In the genomic region with DNA sequence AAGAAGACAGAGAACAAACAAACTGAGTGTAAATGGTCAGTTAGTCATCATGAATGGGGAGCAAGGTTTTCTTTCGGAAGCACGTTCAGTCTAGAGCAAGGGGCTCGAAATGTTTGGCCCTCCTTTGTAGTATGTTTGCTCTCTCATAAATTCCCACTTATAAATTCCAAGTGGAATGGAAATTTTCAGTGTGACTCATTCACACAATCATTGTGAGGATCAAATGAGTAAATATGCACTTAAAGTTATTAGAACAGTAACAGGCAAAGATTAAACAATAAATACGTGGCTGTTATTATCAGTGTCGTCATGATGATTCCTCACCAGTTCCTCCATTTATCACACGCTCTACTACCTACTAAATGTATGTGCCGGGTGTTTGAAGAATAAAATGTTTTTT, we compare ENCODE assay signal across 1 cellular context.
TF ChIP-seq lines count a peak whose summit lies in the region.

No MANE protein-coding gene starts in this region.

TF ChIP-seq in A549, 52 proteins besides CTCF, POLR2A, EP300 and RAD21 (continued from another document):
- TF ChIP-seq, protein P1, sequence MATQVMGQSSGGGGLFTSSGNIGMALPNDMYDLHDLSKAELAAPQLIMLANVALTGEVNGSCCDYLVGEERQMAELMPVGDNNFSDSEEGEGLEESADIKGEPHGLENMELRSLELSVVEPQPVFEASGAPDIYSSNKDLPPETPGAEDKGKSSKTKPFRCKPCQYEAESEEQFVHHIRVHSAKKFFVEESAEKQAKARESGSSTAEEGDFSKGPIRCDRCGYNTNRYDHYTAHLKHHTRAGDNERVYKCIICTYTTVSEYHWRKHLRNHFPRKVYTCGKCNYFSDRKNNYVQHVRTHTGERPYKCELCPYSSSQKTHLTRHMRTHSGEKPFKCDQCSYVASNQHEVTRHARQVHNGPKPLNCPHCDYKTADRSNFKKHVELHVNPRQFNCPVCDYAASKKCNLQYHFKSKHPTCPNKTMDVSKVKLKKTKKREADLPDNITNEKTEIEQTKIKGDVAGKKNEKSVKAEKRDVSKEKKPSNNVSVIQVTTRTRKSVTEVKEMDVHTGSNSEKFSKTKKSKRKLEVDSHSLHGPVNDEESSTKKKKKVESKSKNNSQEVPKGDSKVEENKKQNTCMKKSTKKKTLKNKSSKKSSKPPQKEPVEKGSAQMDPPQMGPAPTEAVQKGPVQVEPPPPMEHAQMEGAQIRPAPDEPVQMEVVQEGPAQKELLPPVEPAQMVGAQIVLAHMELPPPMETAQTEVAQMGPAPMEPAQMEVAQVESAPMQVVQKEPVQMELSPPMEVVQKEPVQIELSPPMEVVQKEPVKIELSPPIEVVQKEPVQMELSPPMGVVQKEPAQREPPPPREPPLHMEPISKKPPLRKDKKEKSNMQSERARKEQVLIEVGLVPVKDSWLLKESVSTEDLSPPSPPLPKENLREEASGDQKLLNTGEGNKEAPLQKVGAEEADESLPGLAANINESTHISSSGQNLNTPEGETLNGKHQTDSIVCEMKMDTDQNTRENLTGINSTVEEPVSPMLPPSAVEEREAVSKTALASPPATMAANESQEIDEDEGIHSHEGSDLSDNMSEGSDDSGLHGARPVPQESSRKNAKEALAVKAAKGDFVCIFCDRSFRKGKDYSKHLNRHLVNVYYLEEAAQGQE (IDR thresholded peaks at IDR 0.05), result no peak
- TF ChIP-seq NR3C1 (IDR thresholded peaks at IDR 0.05) (no peak), RARB (CRISPR knock-in tag; IDR thresholded peaks at IDR 0.05) (no peak), HEYL (CRISPR knock-in tag; IDR thresholded peaks at IDR 0.05) (no peak), JUN (IDR thresholded peaks at IDR 0.05) (0 out of 5 replicates have a peak, but pooled peaks of 1 of the 2 experiments have one; percentile 28), BHLHE40 (IDR thresholded peaks at IDR 0.05; ENCODE audit: low read depth, low read length) (no peak), GATA3 (IDR thresholded peaks at IDR 0.05; ENCODE audit: borderline replicate concordance) (peak; percentile 94)
- TF ChIP-seq, protein P2, sequence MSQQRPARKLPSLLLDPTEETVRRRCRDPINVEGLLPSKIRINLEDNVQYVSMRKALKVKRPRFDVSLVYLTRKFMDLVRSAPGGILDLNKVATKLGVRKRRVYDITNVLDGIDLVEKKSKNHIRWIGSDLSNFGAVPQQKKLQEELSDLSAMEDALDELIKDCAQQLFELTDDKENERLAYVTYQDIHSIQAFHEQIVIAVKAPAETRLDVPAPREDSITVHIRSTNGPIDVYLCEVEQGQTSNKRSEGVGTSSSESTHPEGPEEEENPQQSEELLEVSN (IDR thresholded peaks at IDR 0.05; ENCODE audit: borderline replicate concordance, low read depth), result no peak
